ENCODE assay signal across 1 cellular context in genomic region chr6:137571854-137572253, GRCh38.
TF ChIP-seq lines count a peak whose summit lies in the region.

No MANE protein-coding gene starts in this region.

TF ChIP-seq in K562, 482 proteins besides CTCF, POLR2A, EP300 and RAD21 (continued from another document):
- TF ChIP-seq E4F1 (CRISPR knock-in tag; IDR thresholded peaks at IDR 0.05; ENCODE audit: borderline replicate concordance): no peak
- TF ChIP-seq NELFE (IDR thresholded peaks at IDR 0.05; ENCODE audit: insufficient read depth, insufficient read length): no peak
